Comparison of ENCODE assay signal across 24 cellular contexts in the genomic region with DNA sequence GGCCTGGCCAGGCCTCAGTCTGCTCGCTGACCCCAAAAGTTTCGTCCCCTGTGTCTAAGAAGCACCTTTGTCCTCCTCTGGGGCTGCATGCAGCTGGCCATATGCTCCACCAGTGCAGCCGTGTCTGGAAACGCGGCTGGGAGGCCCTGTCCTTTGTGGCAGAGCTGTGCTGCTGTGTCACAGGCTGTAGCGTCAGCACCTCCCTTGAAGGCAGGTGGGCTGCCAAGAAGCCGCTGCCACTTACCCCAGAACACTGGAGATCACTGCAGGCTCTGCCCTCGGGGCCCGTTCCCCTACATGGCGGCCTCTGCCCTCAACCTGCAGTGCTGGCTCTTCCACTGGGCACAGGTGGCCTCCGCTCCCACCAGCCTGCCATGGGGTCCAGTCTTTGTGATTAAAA. TPM values are rescaled to one million over a fixed set of nuclear protein-coding genes. Genes with fewer than 3 reads are reported as not detected.
"Had no signal": no experiment of that assay in that cellular context is flagged by ENCODE, and none has a peak within 500 bp of the region (broad histone marks: within the 10 kb centered on the region; RNA-seq: fewer than 3 reads in every experiment).

No MANE protein-coding gene starts in this region.

- H3K27me3 ChIP-seq: brain microvascular endothelial cell, pancreas, tibial artery had no signal

- H3K4me3 ChIP-seq: left ventricle myocardium inferior, pancreas, psoas muscle, tibial artery had no signal

- H3K27ac ChIP-seq: brain microvascular endothelial cell, left ventricle myocardium inferior, pancreas, psoas muscle, tibial artery had no signal

- FAIRE-seq: frontal cortex, pancreas, urothelium cell line had no signal

- ATAC-seq: activated CD4-positive, CD25-positive, alpha-beta regulatory T cell treated with anti-CD3 and anti-CD28 coated beads, Interleukin-2, amount 50 U/mL, for 24 hours; activated CD8-positive, alpha-beta memory T cell treated with anti-CD3 and anti-CD28 coated beads, Interleukin-2, amount 10 ng/mL, durations not matched to agents 7 days and 5 days; activated CD8-positive, alpha-beta T cell treated with anti-CD3 and anti-CD28 coated beads for 36 hours; right cardiac atrium; stimulated activated effector memory CD8-positive, alpha-beta T cell treated with anti-CD3 and anti-CD28 coated beads, Interleukin-12 subunit alpha, Interleukin-12 subunit beta, amount 100 ng/mL, for 72 hours; stimulated activated naive CD8-positive, alpha-beta T cell treated with anti-CD3 and anti-CD28 coated beads, Interleukin-15, amount 100 ng/mL, for 72 hours had no signal

- H3K4me1 ChIP-seq: left ventricle myocardium inferior, pancreas, psoas muscle, tibial artery had no signal

- H3K9me3 ChIP-seq: left ventricle myocardium inferior, pancreas, psoas muscle, tibial artery had no signal

- DNase-seq: activated CD4-positive, alpha-beta T cell treated with anti-CD3 and anti-CD28 coated beads, Interleukin-2, amount 10 ng/mL, durations not matched to agents 24 days and 14 days; activated CD8-positive, alpha-beta memory T cell treated with anti-CD3 and anti-CD28 coated beads, Interleukin-2, amount 10 ng/mL, durations not matched to agents 7 days and 5 days; activated CD8-positive, alpha-beta T cell treated with anti-CD3 and anti-CD28 coated beads for 36 hours; activated gamma-delta T cell treated with Interleukin-2 at 50 U/mL for 16 hours; activated T-cell treated with anti-CD3 and anti-CD28 coated beads for 4 hours; anterior cingulate cortex; brain microvascular endothelial cell; caudate nucleus; dermis blood vessel endothelial cell; effector CD8-positive, alpha-beta T cell; hippocampal formation; kidney glomerular epithelial cell; left ventricle myocardium inferior; naive thymus-derived CD8-positive, alpha-beta T cell; stimulated activated CD4-positive, alpha-beta T cell treated with anti-CD3 and anti-CD28 coated beads, Interleukin-1b, Interleukin-23, amount 100 ng/mL, for 48 hours; stimulated activated naive CD8-positive, alpha-beta T cell treated with anti-CD3 and anti-CD28 coated beads, Interleukin-15, amount 100 ng/mL, for 72 hours; tibial artery had no signal

RNA-seq across cellular contexts. Expression of a gene that starts 20.2 kb away (rescaled TPM):
- polyA plus RNA-seq: naive thymus-derived CD8-positive, alpha-beta T cell had no signal
